Comparison of ENCODE assay signal across 8 cellular contexts in genomic region chr1:204507317-204508105, GRCh38.
DNase-seq lines count a peak whose midpoint lies in the region; ATAC-seq lines count a peak whose summit lies in the region.

No MANE protein-coding gene starts in this region.

- H3K9me3 Mint-ChIP-seq in activated naive CD4-positive, alpha-beta T cell treated with anti-CD3 and anti-CD28 coated beads, Interleukin-2, amount 50 U/mL, for 24 hours: no peaks in the 10 kb centered on the region

- ATAC-seq in HG03378 (IDR thresholded peaks at IDR 0.05; ENCODE audit: unreplicated experiment) (peak; percentile 15), HG02870 (IDR thresholded peaks at IDR 0.05; ENCODE audit: unreplicated experiment) (no peak)

- peaks cover 2% of the 10 kb centered on the region for H3K36me3 Mint-ChIP-seq in activated naive CD4-positive, alpha-beta T cell treated with anti-CD3 and anti-CD28 coated beads, Interleukin-2, amount 50 U/mL, for 24 hours

- H3K9me3 ChIP-seq in iPS-18c (ENCODE audit: control insufficient read depth, insufficient read depth, low read length): no peaks in the 10 kb centered on the region

- no peak for DNase-seq in activated naive CD4-positive, alpha-beta T cell treated with anti-CD3 and anti-CD28 coated beads, Interleukin-2, amount 50 U/mL, for 16 hours
- DNase-seq in NOMO-1 (lab: John Stamatoyannopoulos, UW; ENCODE audit: unreplicated experiment in 2 of 2): peak; percentile 33 to 47
- DNase-seq in astrocyte of the hippocampus (ENCODE audit: low read depth, low spot score): peak; percentile 73
- no peak for DNase-seq in skeletal muscle cell (ENCODE audit: low read depth)

- peaks cover 45% of the 10 kb centered on the region for H3K4me1 Mint-ChIP-seq in activated naive CD4-positive, alpha-beta T cell treated with anti-CD3 and anti-CD28 coated beads, Interleukin-2, amount 50 U/mL, for 24 hours

- peak overlapping the region; percentile 90 for H3K4me3 Mint-ChIP-seq in activated naive CD4-positive, alpha-beta T cell treated with anti-CD3 and anti-CD28 coated beads, Interleukin-2, amount 50 U/mL, for 24 hours

- H3K27ac Mint-ChIP-seq in activated naive CD4-positive, alpha-beta T cell treated with anti-CD3 and anti-CD28 coated beads, Interleukin-2, amount 50 U/mL, for 24 hours: peak overlapping the region; percentile 100

- H3K4me3 ChIP-seq in iPS-18c (ENCODE audit: insufficient read depth, low read depth, low read length): peak overlapping the region; percentile 60
- H3K4me3 ChIP-seq in skeletal muscle cell (ENCODE audit: low read depth, low read length): peak overlapping the region; percentile 52

- peaks cover 2% of the 10 kb centered on the region for H3K27me3 Mint-ChIP-seq in activated naive CD4-positive, alpha-beta T cell treated with anti-CD3 and anti-CD28 coated beads, Interleukin-2, amount 50 U/mL, for 24 hours

Comparison
In these comparisons a context has a peak if more than half of its experiments do, and no peak if none do; other contexts are left out.
1. DNase-seq: peak in NOMO-1 (2 of 2) and astrocyte of the hippocampus (single experiment); none in activated naive CD4-positive, alpha-beta T cell treated with anti-CD3 and anti-CD28 coated beads, Interleukin-2, amount 50 U/mL, for 16 hours (single experiment) and skeletal muscle cell (single experiment).